ENCODE assay signal across 13 cellular contexts in genomic region chr7:140541176-140541512, GRCh38.
DNase-seq lines count a peak whose midpoint lies in the region; ATAC-seq and TF ChIP-seq lines count a peak whose summit lies in the region.
"Had no signal": no experiment of that assay in that cellular context is flagged by ENCODE, and none has a peak within 500 bp of the region (broad histone marks: within the 10 kb centered on the region; RNA-seq: fewer than 3 reads in every experiment).

No MANE protein-coding gene starts in this region.

- H3K27me3 ChIP-seq in endodermal cell (ENCODE audit: control insufficient read depth, insufficient read depth, low read length, poor library complexity, severe bottlenecking) = no peaks in the 10 kb centered on the region
- H3K27me3 ChIP-seq in muscle layer of duodenum (ENCODE audit: low read depth, low read length) = no peaks in the 10 kb centered on the region
- H3K27me3 ChIP-seq in upper lobe of left lung = no peaks in the 10 kb centered on the region
- H3K27me3 ChIP-seq: ovary had no signal

- H3K36me3 Mint-ChIP-seq in endodermal cell (ENCODE audit: low read depth) (peaks cover 30% of the 10 kb centered on the region), natural killer cell (no peaks in the 10 kb centered on the region)

- peak overlapping the region; percentile 40 for H3K4me3 ChIP-seq in endodermal cell (ENCODE audit: low read length)
- H3K4me3 ChIP-seq in muscle layer of duodenum (ENCODE audit: low read depth in 1 of 2, low read length in 2 of 2) = no peak overlapping the region
- no peak overlapping the region for H3K4me3 ChIP-seq in upper lobe of left lung
- H3K4me3 ChIP-seq: ovary had no signal

- CTCF ChIA-PET in RWPE1 (lab: Yijun Ruan, JAX) = no interaction called here

- no peak for DNase-seq in RWPE1 (ENCODE audit: low spot score)
- DNase-seq in endodermal cell = no peak
- no peak for DNase-seq in upper lobe of left lung
- DNase-seq in natural killer cell = no peak
- DNase-seq in HPDE6-E6E7 (ENCODE audit: extremely low spot score) = no peak
- DNase-seq: activated CD4-positive, alpha-beta memory T cell treated with anti-CD3 and anti-CD28 coated beads, Interleukin-2, amount 10 ng/mL, durations not matched to agents 7 days and 5 days; activated effector memory CD4-positive, alpha-beta T cell treated with anti-CD3 and anti-CD28 coated beads, Interleukin-2, amount 50 U/mL, for 16 hours; cerebellar nuclear complex; KBM-7 had no signal

- POLR2A ChIA-PET in RWPE1 (lab: Yijun Ruan, JAX; ENCODE audit: low non-redundant PET) = no interaction called here

- H3K4me3 Mint-ChIP-seq in endodermal cell (peak overlapping the region; percentile 45), natural killer cell (no peak overlapping the region)
- H3K4me3 Mint-ChIP-seq: activated CD4-positive, alpha-beta memory T cell treated with anti-CD3 and anti-CD28 coated beads, Interleukin-2, amount 10 ng/mL, durations not matched to agents 7 days and 5 days; T-helper 2 cell treated with Interferon-gamma antibody and Interleukin-4, amounts not matched to agents 5 μg/mL and 100 μg/mL, for 36 hours had no signal

- H3K27me3 Mint-ChIP-seq in endodermal cell (ENCODE audit: insufficient read depth) (no peaks in the 10 kb centered on the region), natural killer cell (ENCODE audit: low read depth in 2 of 2) (peaks cover 17% of the 10 kb centered on the region in 2 donors)

- TF ChIP-seq CTCF in RWPE1 (conservative IDR thresholded peaks at IDR 0.05; ENCODE audit: low read depth) = no peak
- no peak for TF ChIP-seq CTCF in endodermal cell (conservative IDR thresholded peaks at IDR 0.05)
- TF ChIP-seq CTCF in upper lobe of left lung (IDR thresholded peaks at IDR 0.05) = no peak
- TF ChIP-seq CTCF in natural killer cell (IDR thresholded peaks at IDR 0.05) = no peak

- no peaks in the 10 kb centered on the region for H3K36me3 ChIP-seq in endodermal cell (ENCODE audit: control insufficient read depth, insufficient read depth, low read length)
- peaks cover 0 to 22% of the 10 kb centered on the region in 2 donors for H3K36me3 ChIP-seq in muscle layer of duodenum (ENCODE audit: control insufficient read depth in 1 of 2, insufficient read depth in 2 of 2, low read length in 2 of 2)
- no peaks in the 10 kb centered on the region for H3K36me3 ChIP-seq in upper lobe of left lung
- H3K36me3 ChIP-seq: ovary had no signal

- H3K4me1 ChIP-seq in endodermal cell (ENCODE audit: control insufficient read depth, insufficient read depth, low read length) (peaks cover 5% of the 10 kb centered on the region), muscle layer of duodenum (ENCODE audit: control insufficient read depth in 1 of 2, insufficient read depth in 2 of 2, low read length in 2 of 2) (peaks cover 18 to 43% of the 10 kb centered on the region in 2 donors), upper lobe of left lung (peaks cover 0 to 11% (median 6%) of the 10 kb centered on the region in 4 donors)

- no peak overlapping the region for H3K9ac ChIP-seq in endodermal cell (ENCODE audit: extremely low read depth, low read length, poor library complexity, severe bottlenecking)

- ATAC-seq in upper lobe of left lung (ENCODE audit: low FRiP score in 2 of 2) = no peak
- ATAC-seq in GM18519 (IDR thresholded peaks at IDR 0.05; ENCODE audit: low FRiP score, unreplicated experiment) = no peak
- no peak for ATAC-seq in natural killer cell

- no peaks in the 10 kb centered on the region for H3K9me3 ChIP-seq in endodermal cell (ENCODE audit: control insufficient read depth, low read length)
- no peaks in the 10 kb centered on the region for H3K9me3 ChIP-seq in muscle layer of duodenum (ENCODE audit: control insufficient read depth in 1 of 2, low read length in 2 of 2)
- no peaks in the 10 kb centered on the region for H3K9me3 ChIP-seq in upper lobe of left lung
- H3K9me3 ChIP-seq: ovary had no signal

- H3K27ac ChIP-seq in RWPE1 (peak overlapping the region; percentile 99), endodermal cell (ENCODE audit: low read depth, low read length) (peak overlapping the region; percentile 94), muscle layer of duodenum (ENCODE audit: low read length) (peak overlapping the region; percentile 56), upper lobe of left lung (peak overlapping the region; percentile 3 to 60 (median 45))

- H3K9me3 Mint-ChIP-seq in endodermal cell (no peaks in the 10 kb centered on the region), natural killer cell (no peaks in the 10 kb centered on the region)
- H3K9me3 Mint-ChIP-seq: activated CD4-positive, alpha-beta memory T cell treated with anti-CD3 and anti-CD28 coated beads, Interleukin-2, amount 10 ng/mL, durations not matched to agents 7 days and 5 days; T-helper 2 cell treated with Interferon-gamma antibody and Interleukin-4, amounts not matched to agents 5 μg/mL and 100 μg/mL, for 36 hours had no signal

- TF ChIP-seq EP300 in upper lobe of left lung (IDR thresholded peaks at IDR 0.05) = no peak

- TF ChIP-seq POLR2A in upper lobe of left lung (IDR thresholded peaks at IDR 0.05) = no peak

- 61% methylated on average over 4 of the region's 4 CpGs; no CpG with 5 or more reads in 1 of the 2 experiments for WGBS in endodermal cell (ENCODE audit: insufficient coverage in 1 of 2, insufficient read length in 1 of 2), 2 experiments
- WGBS in upper lobe of left lung, 2 donors = 57 to 76% methylated on average over 4 of the region's 4 CpGs

- H3K4me1 Mint-ChIP-seq in endodermal cell (peaks cover 16% of the 10 kb centered on the region), natural killer cell (peaks cover 0 to 4% of the 10 kb centered on the region in 2 donors)
- H3K4me1 Mint-ChIP-seq: activated CD4-positive, alpha-beta memory T cell treated with anti-CD3 and anti-CD28 coated beads, Interleukin-2, amount 10 ng/mL, durations not matched to agents 7 days and 5 days had no signal

- H3K27ac Mint-ChIP-seq in endodermal cell = peak overlapping the region; percentile 95
- H3K27ac Mint-ChIP-seq in natural killer cell = no peak overlapping the region
- H3K27ac Mint-ChIP-seq: activated CD4-positive, alpha-beta memory T cell treated with anti-CD3 and anti-CD28 coated beads, Interleukin-2, amount 10 ng/mL, durations not matched to agents 7 days and 5 days; T-helper 2 cell treated with Interferon-gamma antibody and Interleukin-4, amounts not matched to agents 5 μg/mL and 100 μg/mL, for 36 hours had no signal

- intact Hi-C loops in natural killer cell (cut with micrococcal nuclease) = no loop called here

Comparison
In these comparisons a context has a peak if more than half of its experiments do, and no peak if none do; other contexts are left out.
1. H3K27ac ChIP-seq: peak in every context shown above with its lines; median percentile 99 in RWPE1; 94 in endodermal cell; 56 in muscle layer of duodenum; 45 in upper lobe of left lung.